Comparison of ENCODE assay signal across 1 cellular context in the genomic region with DNA sequence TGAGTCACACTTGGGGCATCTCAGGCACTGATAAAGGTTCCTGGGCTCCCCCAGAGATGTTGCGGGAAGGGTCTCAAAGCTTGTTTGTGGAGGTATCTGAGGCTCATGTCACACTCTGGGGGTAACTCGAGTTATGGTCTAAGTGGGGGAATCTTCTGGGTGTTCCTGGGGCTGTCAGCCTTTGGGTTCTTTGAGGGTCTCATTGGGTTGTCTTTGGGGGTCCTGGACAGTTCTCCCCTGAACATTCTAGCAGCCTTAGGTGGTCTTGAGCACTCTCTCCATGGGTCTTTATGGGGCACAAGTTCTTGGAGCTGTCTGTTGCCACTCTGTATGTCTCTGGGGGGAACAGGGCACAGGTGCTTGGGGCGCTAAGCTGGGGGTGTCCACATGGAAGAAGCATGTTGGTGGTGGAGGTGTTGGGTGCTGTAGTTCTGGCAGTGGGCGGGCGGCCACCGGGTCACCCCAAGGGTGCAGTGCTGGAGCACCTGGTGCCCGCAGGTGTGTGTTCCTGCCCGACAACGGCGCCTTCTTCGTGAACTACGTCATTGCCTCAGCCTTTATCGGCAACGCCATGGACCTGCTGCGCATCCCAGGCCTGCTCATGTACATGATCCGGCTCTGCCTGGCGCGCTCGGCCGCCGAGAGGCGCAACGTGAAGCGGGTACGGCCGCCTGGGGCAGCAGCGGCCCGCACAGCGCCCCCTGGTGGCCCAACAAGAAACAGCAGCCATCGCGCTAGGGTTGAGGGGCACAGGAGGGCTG.
TF ChIP-seq lines count a peak whose summit lies in the region.

No MANE protein-coding gene starts in this region.

TF ChIP-seq in HepG2, 621 proteins besides CTCF, POLR2A, EP300 and RAD21 (continued from another document and continues in another):
- TF ChIP-seq ZNF501 (CRISPR knock-in tag; IDR thresholded peaks at IDR 0.05) (peak; percentile 77; the same call in 1 of the 2 replicates), ZBTB3 (CRISPR knock-in tag; IDR thresholded peaks at IDR 0.05; ENCODE audit: borderline replicate concordance, low read depth) (no peak), MIER2 (CRISPR knock-in tag; IDR thresholded peaks at IDR 0.05) (peak; percentile 52; the same call in 1 of the 2 replicates), NFKB2 (CRISPR knock-in tag; IDR thresholded peaks at IDR 0.05; ENCODE audit: borderline replicate concordance) (peak; percentile 82; the same call in 1 of the 2 replicates), ZNF569 (CRISPR knock-in tag; IDR thresholded peaks at IDR 0.05; ENCODE audit: borderline replicate concordance) (no peak), ZNF782 (CRISPR knock-in tag; IDR thresholded peaks at IDR 0.05; ENCODE audit: borderline replicate concordance) (no peak; the same call in 1 of the 2 replicates), ZSCAN21 (CRISPR knock-in tag; IDR thresholded peaks at IDR 0.05; ENCODE audit: borderline replicate concordance) (peak; percentile 71; the same call in 1 of the 2 replicates), DNMT3B (CRISPR knock-in tag; conservative IDR thresholded peaks at IDR 0.05) (no peak), AKAP8 (CRISPR knock-in tag; IDR thresholded peaks at IDR 0.05) (peak; percentile 55; the same call in 1 of the 2 replicates), ZNF143 (CRISPR knock-in tag; IDR thresholded peaks at IDR 0.05) (0 out of 2 replicates have a peak, but pooled peaks have one; percentile 11), IRF2 (CRISPR knock-in tag; IDR thresholded peaks at IDR 0.05) (peak; percentile 64; the same call in 1 of the 2 replicates), BHLHE40 (IDR thresholded peaks at IDR 0.05; ENCODE audit: low read length) (0 out of 2 replicates have a peak, but pooled peaks have one; percentile 14), SP2 (CRISPR knock-in tag; IDR thresholded peaks at IDR 0.05) (no peak), ETV5 (CRISPR knock-in tag; IDR thresholded peaks at IDR 0.05; ENCODE audit: borderline replicate concordance) (peak; percentile 23; the same call in 1 of the 2 replicates), CREB1 (IDR thresholded peaks at IDR 0.05) (peak; percentile 21; the same call in 1 of the 2 replicates), CREB1 (CRISPR knock-in tag; IDR thresholded peaks at IDR 0.05) (no peak), ARHGAP35 (CRISPR knock-in tag; IDR thresholded peaks at IDR 0.05; ENCODE audit: borderline replicate concordance) (peak; percentile 80; the same call in 1 of the 2 replicates), JARID2 (CRISPR knock-in tag; IDR thresholded peaks at IDR 0.05; ENCODE audit: insufficient replicate concordance) (peak; percentile 35), ZNF607 (CRISPR knock-in tag; IDR thresholded peaks at IDR 0.05; ENCODE audit: borderline replicate concordance) (0 out of 2 replicates have a peak, but pooled peaks have one; percentile 45), KDM5B (CRISPR knock-in tag; IDR thresholded peaks at IDR 0.05; ENCODE audit: borderline replicate concordance) (peak; percentile 61; the same call in 1 of the 2 replicates), MAF1 (CRISPR knock-in tag; IDR thresholded peaks at IDR 0.05; ENCODE audit: borderline replicate concordance) (no peak; the same call in 1 of the 2 replicates), MED1 (CRISPR knock-in tag; IDR thresholded peaks at IDR 0.05) (peak; percentile 49; the same call in 1 of the 2 replicates), ARID5B (CRISPR knock-in tag; IDR thresholded peaks at IDR 0.05) (peak; percentile 50; the same call in 1 of the 2 replicates), EED (CRISPR knock-in tag; IDR thresholded peaks at IDR 0.05) (no peak; the same call in 1 of the 2 replicates), ZNF282 (IDR thresholded peaks at IDR 0.05; ENCODE audit: partially characterized antibody) (no peak), ZNF326 (CRISPR knock-in tag; IDR thresholded peaks at IDR 0.05; ENCODE audit: borderline replicate concordance) (no peak), IRF1 (CRISPR knock-in tag; IDR thresholded peaks at IDR 0.05; ENCODE audit: low read depth) (no peak), AGO2 (optimal IDR thresholded peaks at IDR 0.05; ENCODE audit: low read depth, low read length) (peak; percentile 27), ZNF619 (CRISPR knock-in tag; IDR thresholded peaks at IDR 0.05) (0 out of 2 replicates have a peak, but pooled peaks have one; percentile 68), ZNF253 (CRISPR knock-in tag; IDR thresholded peaks at IDR 0.05; ENCODE audit: borderline replicate concordance) (peak; percentile 67; the same call in 1 of the 2 replicates), RXRA (CRISPR knock-in tag; IDR thresholded peaks at IDR 0.05) (peak; percentile 76; the same call in 1 of the 2 replicates), CBFB (CRISPR knock-in tag; IDR thresholded peaks at IDR 0.05) (peak; percentile 45; the same call in 1 of the 2 replicates), ZNF256 (CRISPR knock-in tag; conservative IDR thresholded peaks at IDR 0.05) (no peak), SOX5 (CRISPR knock-in tag; IDR thresholded peaks at IDR 0.05; ENCODE audit: borderline replicate concordance) (peak; percentile 42; the same call in 1 of the 2 replicates), MEIS1 (CRISPR knock-in tag; IDR thresholded peaks at IDR 0.05; ENCODE audit: borderline replicate concordance) (peak; percentile 32; the same call in 1 of the 2 replicates), HBP1 (CRISPR knock-in tag; IDR thresholded peaks at IDR 0.05; ENCODE audit: low read depth) (no peak), HOXA3 (CRISPR knock-in tag; IDR thresholded peaks at IDR 0.05) (peak; percentile 79), CENPBD1 (CRISPR knock-in tag; IDR thresholded peaks at IDR 0.05; ENCODE audit: borderline replicate concordance, low read depth) (no peak), PRDM15 (CRISPR knock-in tag; IDR thresholded peaks at IDR 0.05) (no peak), SNRNP70 (IDR thresholded peaks at IDR 0.05; ENCODE audit: low read depth, low read length) (no peak), RFXANK (CRISPR knock-in tag; IDR thresholded peaks at IDR 0.05) (no peak), ZNF10 (CRISPR knock-in tag; IDR thresholded peaks at IDR 0.05; ENCODE audit: borderline replicate concordance, low read depth) (no peak), HHEX (CRISPR knock-in tag; IDR thresholded peaks at IDR 0.05) (no peak)
- TF ChIP-seq, protein P1, sequence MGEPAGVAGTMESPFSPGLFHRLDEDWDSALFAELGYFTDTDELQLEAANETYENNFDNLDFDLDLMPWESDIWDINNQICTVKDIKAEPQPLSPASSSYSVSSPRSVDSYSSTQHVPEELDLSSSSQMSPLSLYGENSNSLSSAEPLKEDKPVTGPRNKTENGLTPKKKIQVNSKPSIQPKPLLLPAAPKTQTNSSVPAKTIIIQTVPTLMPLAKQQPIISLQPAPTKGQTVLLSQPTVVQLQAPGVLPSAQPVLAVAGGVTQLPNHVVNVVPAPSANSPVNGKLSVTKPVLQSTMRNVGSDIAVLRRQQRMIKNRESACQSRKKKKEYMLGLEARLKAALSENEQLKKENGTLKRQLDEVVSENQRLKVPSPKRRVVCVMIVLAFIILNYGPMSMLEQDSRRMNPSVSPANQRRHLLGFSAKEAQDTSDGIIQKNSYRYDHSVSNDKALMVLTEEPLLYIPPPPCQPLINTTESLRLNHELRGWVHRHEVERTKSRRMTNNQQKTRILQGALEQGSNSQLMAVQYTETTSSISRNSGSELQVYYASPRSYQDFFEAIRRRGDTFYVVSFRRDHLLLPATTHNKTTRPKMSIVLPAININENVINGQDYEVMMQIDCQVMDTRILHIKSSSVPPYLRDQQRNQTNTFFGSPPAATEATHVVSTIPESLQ (CRISPR knock-in tag; conservative IDR thresholded peaks at IDR 0.05): no peak
- TF ChIP-seq, protein P2, sequence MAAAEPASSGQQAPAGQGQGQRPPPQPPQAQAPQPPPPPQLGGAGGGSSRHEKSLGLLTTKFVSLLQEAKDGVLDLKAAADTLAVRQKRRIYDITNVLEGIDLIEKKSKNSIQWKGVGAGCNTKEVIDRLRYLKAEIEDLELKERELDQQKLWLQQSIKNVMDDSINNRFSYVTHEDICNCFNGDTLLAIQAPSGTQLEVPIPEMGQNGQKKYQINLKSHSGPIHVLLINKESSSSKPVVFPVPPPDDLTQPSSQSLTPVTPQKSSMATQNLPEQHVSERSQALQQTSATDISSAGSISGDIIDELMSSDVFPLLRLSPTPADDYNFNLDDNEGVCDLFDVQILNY (CRISPR knock-in tag; conservative IDR thresholded peaks at IDR 0.05): no peak
- TF ChIP-seq, protein P3, sequence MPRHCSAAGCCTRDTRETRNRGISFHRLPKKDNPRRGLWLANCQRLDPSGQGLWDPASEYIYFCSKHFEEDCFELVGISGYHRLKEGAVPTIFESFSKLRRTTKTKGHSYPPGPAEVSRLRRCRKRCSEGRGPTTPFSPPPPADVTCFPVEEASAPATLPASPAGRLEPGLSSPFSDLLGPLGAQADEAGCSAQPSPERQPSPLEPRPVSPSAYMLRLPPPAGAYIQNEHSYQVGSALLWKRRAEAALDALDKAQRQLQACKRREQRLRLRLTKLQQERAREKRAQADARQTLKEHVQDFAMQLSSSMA (CRISPR knock-in tag; IDR thresholded peaks at IDR 0.05): no peak
- TF ChIP-seq, protein P4, sequence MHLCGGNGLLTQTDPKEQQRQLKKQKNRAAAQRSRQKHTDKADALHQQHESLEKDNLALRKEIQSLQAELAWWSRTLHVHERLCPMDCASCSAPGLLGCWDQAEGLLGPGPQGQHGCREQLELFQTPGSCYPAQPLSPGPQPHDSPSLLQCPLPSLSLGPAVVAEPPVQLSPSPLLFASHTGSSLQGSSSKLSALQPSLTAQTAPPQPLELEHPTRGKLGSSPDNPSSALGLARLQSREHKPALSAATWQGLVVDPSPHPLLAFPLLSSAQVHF (CRISPR knock-in tag; IDR thresholded peaks at IDR 0.05): no peak
